In genomic region chr3:47291158-47291753, GRCh38 we compare ENCODE assay signal across 23 cellular contexts. TPM values are rescaled to one million over a fixed set of nuclear protein-coding genes. Genes with fewer than 3 reads are reported as not detected.
DNase-seq lines count a peak whose midpoint lies in the region; ATAC-seq and TF ChIP-seq lines count a peak whose summit lies in the region.
"Had no signal": no experiment of that assay in that cellular context is flagged by ENCODE, and none has a peak within 500 bp of the region (broad histone marks: within the 10 kb centered on the region; RNA-seq: fewer than 3 reads in every experiment).

No MANE protein-coding gene starts in this region.

- peaks cover 98% of the 10 kb centered on the region for H3K79me2 ChIP-seq in DOHH2 (ENCODE audit: control insufficient read depth, low read length)

- H3K9me3 ChIP-seq in DOHH2 (ENCODE audit: control insufficient read depth, insufficient read depth, low read length) (no peaks in the 10 kb centered on the region), esophagus (ENCODE audit: control insufficient read depth in 2 of 2, insufficient read depth in 1 of 2, low read depth in 1 of 2, low read length in 1 of 2) (no peaks in the 10 kb centered on the region)
- H3K9me3 ChIP-seq: A549, esophagus muscularis mucosa, ovary, thoracic aorta, vagina had no signal

- H3K4me1 ChIP-seq in DOHH2 (ENCODE audit: control insufficient read depth, low read length), result peaks cover 87% of the 10 kb centered on the region
- peaks cover 0 to 3% of the 10 kb centered on the region in 2 donors for H3K4me1 ChIP-seq in esophagus (ENCODE audit: control insufficient read depth in 2 of 2, insufficient read depth in 2 of 2, low read length in 1 of 2)
- H3K4me1 ChIP-seq: A549 had no signal

- peaks cover 9% of the 10 kb centered on the region; the same call in 1 of the 2 replicates for H3F3A ChIP-seq in DOHH2 (ENCODE audit: control insufficient read depth, insufficient read depth)

- peak overlapping the region; percentile 90 for H3K27ac ChIP-seq in DOHH2 (ENCODE audit: low read depth, low read length)
- H3K27ac ChIP-seq in esophagus (ENCODE audit: low read depth in 2 of 2, low read length in 1 of 2), result peak overlapping the region; percentile 7 to 18
- no peak overlapping the region for H3K27ac ChIP-seq in coronary artery
- no peak overlapping the region for H3K27ac ChIP-seq in brain microvascular endothelial cell
- H3K27ac ChIP-seq: A549, esophagus muscularis mucosa, ovary, thoracic aorta, vagina had no signal

- no peaks in the 10 kb centered on the region for H4K20me1 ChIP-seq in DOHH2 (ENCODE audit: control insufficient read depth, insufficient read depth, low read depth, low read length)

- no peaks in the 10 kb centered on the region for H3K27me3 ChIP-seq in DOHH2 (ENCODE audit: control insufficient read depth, low read length)
- no peaks in the 10 kb centered on the region for H3K27me3 ChIP-seq in esophagus (ENCODE audit: control insufficient read depth in 1 of 2, insufficient read depth in 2 of 2, low read length in 2 of 2)
- H3K27me3 ChIP-seq in brain microvascular endothelial cell (replicated peaks), result no peaks in the 10 kb centered on the region
- H3K27me3 ChIP-seq: esophagus muscularis mucosa, ovary, vagina had no signal

- 70 to 75% methylated on average over 4 of the region's 4 CpGs for WGBS in esophagus, 2 donors

- peak overlapping the region; percentile 68 for H3K4me3 ChIP-seq in DOHH2 (ENCODE audit: low read length)
- no peak overlapping the region for H3K4me3 ChIP-seq in esophagus (ENCODE audit: low read depth in 1 of 2, low read length in 2 of 2)
- H3K4me3 ChIP-seq in coronary artery, result no peak overlapping the region
- no peak overlapping the region for H3K4me3 ChIP-seq in brain microvascular endothelial cell (ENCODE audit: low read depth, low read length)
- H3K4me3 ChIP-seq: A549, esophagus muscularis mucosa, ovary, thoracic aorta, vagina had no signal

- H3K9me2 ChIP-seq in DOHH2 (replicated peaks; ENCODE audit: control insufficient read depth, low read length), result no peaks in the 10 kb centered on the region

- ATAC-seq in GM19452 (IDR thresholded peaks at IDR 0.05; ENCODE audit: unreplicated experiment) (peak; percentile 29), HG03565 (IDR thresholded peaks at IDR 0.05; ENCODE audit: unreplicated experiment) (peak; percentile 10), HG03139 (IDR thresholded peaks at IDR 0.05; ENCODE audit: unreplicated experiment) (no peak), HG03025 (IDR thresholded peaks at IDR 0.05; ENCODE audit: low FRiP score, unreplicated experiment) (no peak)
- ATAC-seq: A549; activated T-cell treated with anti-CD3 and anti-CD28 coated beads, Interleukin-2, amount 50 U/mL, for 4 hours; stimulated activated naive CD8-positive, alpha-beta T cell treated with anti-CD3 and anti-CD28 coated beads, Interleukin-15, Interleukin-2, amounts not matched to agents 100 U/mL and 50 U/mL, for 24 hours had no signal

- H3K4me2 ChIP-seq in DOHH2 (ENCODE audit: low read length), result peak overlapping the region; percentile 88
- H3K4me2 ChIP-seq: A549 had no signal

- DNase-seq in coronary artery (ENCODE audit: low spot score) (no peak), brain microvascular endothelial cell (no peak)
- DNase-seq: activated naive CD4-positive, alpha-beta T cell; activated T-cell treated with anti-CD3 and anti-CD28 coated beads, Interleukin-2, amount 50 U/mL, for 4 hours; amniotic stem cell; foreskin melanocyte; GDM1; HFFc6; NCI-H1417 treated with DMSO at 0.1 percent for 48 hours; NCI-H524; ovary; stimulated activated CD4-positive, alpha-beta T cell treated with anti-CD3 and anti-CD28 coated beads, Interleukin-4, amount 100 ng/mL, for 4 hours; stimulated activated naive CD8-positive, alpha-beta T cell treated with anti-CD3 and anti-CD28 coated beads, Interleukin-15, Interleukin-2, amounts not matched to agents 100 U/mL and 50 U/mL, for 24 hours had no signal

- in situ Hi-C loops in brain microvascular endothelial cell (cut with HindIII; ENCODE audit: low pct_ligation_motif_present, low sequenced_read_pairs), result no loop called here

- no peak for TF ChIP-seq CTCF in DOHH2 (IDR thresholded peaks at IDR 0.05; ENCODE audit: low read depth, low read length, poor library complexity, severe bottlenecking)
- TF ChIP-seq CTCF in coronary artery (IDR thresholded peaks at IDR 0.05), result no peak
- no peak for TF ChIP-seq CTCF in brain microvascular endothelial cell (IDR thresholded peaks at IDR 0.05; ENCODE audit: low read depth, low read length, missing control alignments)

- H3K36me3 ChIP-seq in DOHH2 (ENCODE audit: control insufficient read depth, low read length), result peaks cover 41% of the 10 kb centered on the region
- peaks cover 0 to 3% of the 10 kb centered on the region in 2 donors for H3K36me3 ChIP-seq in esophagus (ENCODE audit: control insufficient read depth in 2 of 2, insufficient read depth in 2 of 2, low read length in 1 of 2)
- H3K36me3 ChIP-seq in brain microvascular endothelial cell (replicated peaks), result no peaks in the 10 kb centered on the region
- H3K36me3 ChIP-seq: ovary had no signal

RNA-seq across cellular contexts. Expression of gene KLHL18, which starts 8.5 kb away (rescaled TPM):
- polyA plus RNA-seq in esophagus, result 10 to 100 TPM; 22.6 to 28.9 TPM

RNA-seq across cellular contexts. Expression of gene KIF9, which starts 8.7 kb away (rescaled TPM):
- 1 to 10 TPM; 3.5 to 6.6 TPM for polyA plus RNA-seq in esophagus

Comparison
In these comparisons a context has a peak if more than half of its experiments do, and no peak if none do; other contexts are left out.
1. H3K27ac ChIP-seq: peak in DOHH2 (single experiment) and esophagus (2 of 2); none in coronary artery (0 of 2) and brain microvascular endothelial cell (single experiment).
2. ATAC-seq: peak in GM19452 (single experiment) and HG03565 (single experiment); none in HG03139 (single experiment) and HG03025 (single experiment).